Comparison of ENCODE assay signal across 10 cellular contexts in the genomic region with DNA sequence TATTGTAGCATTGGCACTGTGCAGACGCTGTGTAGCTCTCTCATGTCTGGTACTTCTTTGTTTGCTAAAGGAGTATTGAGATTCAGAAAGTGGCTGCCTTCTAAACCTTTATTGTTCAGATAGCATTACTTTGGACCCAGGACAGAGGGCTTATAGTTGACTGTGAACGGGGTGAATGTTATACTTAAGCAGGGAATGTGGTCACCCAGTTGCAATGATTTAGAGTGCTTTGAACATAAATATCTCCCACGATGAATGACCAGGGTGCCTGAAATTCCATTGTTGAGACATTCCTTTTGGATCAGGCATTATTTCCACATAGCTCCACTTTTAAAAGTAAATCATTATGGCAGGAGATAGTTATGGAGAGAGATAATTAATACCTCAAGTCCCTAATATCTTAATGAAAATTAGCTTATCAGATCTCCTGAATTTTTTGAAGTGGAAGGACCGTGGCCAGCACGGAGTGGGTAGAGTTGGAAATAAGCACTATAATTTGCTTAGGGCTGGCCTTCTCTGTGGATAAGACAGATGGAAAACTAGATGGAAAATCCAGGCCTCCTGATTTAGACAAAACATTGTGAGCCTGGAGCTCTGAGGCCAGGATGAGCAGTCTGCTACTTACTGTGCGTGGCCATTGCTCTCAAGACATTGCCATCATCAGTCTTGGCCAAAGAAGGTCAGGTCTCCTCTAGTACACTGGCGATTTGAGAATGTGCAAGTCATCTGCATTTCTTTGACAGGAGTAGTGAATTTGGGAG.
A peak's percentile ranks its signal among the peaks of the same experiment; 100 is the strongest.
DNase-seq lines count a peak whose midpoint lies in the region; ATAC-seq, FAIRE-seq and TF ChIP-seq lines count a peak whose summit lies in the region.
"Had no signal": no experiment of that assay in that cellular context is flagged by ENCODE, and none has a peak within 500 bp of the region (broad histone marks: within the 10 kb centered on the region; RNA-seq: fewer than 3 reads in every experiment).

No MANE protein-coding gene starts in this region.

- H3F3A ChIP-seq in SK-N-SH (replicated peaks; ENCODE audit: insufficient read depth) = peaks cover 20% of the 10 kb centered on the region
- peaks cover 49% of the 10 kb centered on the region for H3F3A ChIP-seq in smooth muscle cell (ENCODE audit: low read depth)

- FAIRE-seq in GM12891 (lab: Jason Lieb, UNC) = peak; percentile 5

- no peak for DNase-seq in GM12891 (ENCODE audit: insufficient read length, low spot score)
- DNase-seq in SK-N-SH = no peak
- DNase-seq in foreskin fibroblast = peak; percentile 65 to 69
- DNase-seq in smooth muscle cell (lab: John Stamatoyannopoulos, UW; ENCODE audit: unreplicated experiment) = no peak
- DNase-seq in WERI-Rb-1 = no peak
- no peak for DNase-seq in GM10248 (ENCODE audit: extremely low spot score)
- DNase-seq: NCI-H1694, T-cell had no signal

- peaks cover 0 to 5% of the 10 kb centered on the region in 2 experiments for H3K36me3 ChIP-seq in SK-N-SH (replicated peaks in 1 of 2; ENCODE audit: control insufficient read depth in 1 of 2, insufficient read depth in 2 of 2, low read length in 1 of 2)
- no peaks in the 10 kb centered on the region for H3K36me3 ChIP-seq in smooth muscle cell (ENCODE audit: low read depth)
- H3K36me3 ChIP-seq in WERI-Rb-1 = no peaks in the 10 kb centered on the region

- H3K9me2 ChIP-seq in SK-N-SH = no peaks in the 10 kb centered on the region

- no peak for TF ChIP-seq POLR2A in GM12891 (IDR thresholded peaks at IDR 0.05; ENCODE audit: low read depth, low read length)

- peaks cover 45% of the 10 kb centered on the region for H3K79me2 ChIP-seq in SK-N-SH (ENCODE audit: insufficient read depth)
- peaks cover 46% of the 10 kb centered on the region for H3K79me2 ChIP-seq in smooth muscle cell (ENCODE audit: low read depth)

- no peak overlapping the region for H2AFZ ChIP-seq in SK-N-SH (ENCODE audit: low read depth)
- H2AFZ ChIP-seq in smooth muscle cell (ENCODE audit: low read depth) = no peak overlapping the region

- H3K27ac ChIP-seq in SK-N-SH (ENCODE audit: low read depth in 2 of 2, low read length in 1 of 2) = peak overlapping the region; percentile 76 to 89
- peak overlapping the region; percentile 81 for H3K27ac ChIP-seq in smooth muscle cell (ENCODE audit: low read depth)
- H3K27ac ChIP-seq in WERI-Rb-1 = no peak overlapping the region

- H3K27me3 ChIP-seq in SK-N-SH (ENCODE audit: insufficient read depth) = no peaks in the 10 kb centered on the region
- no peaks in the 10 kb centered on the region for H3K27me3 ChIP-seq in smooth muscle cell (ENCODE audit: low read depth)
- no peaks in the 10 kb centered on the region for H3K27me3 ChIP-seq in WERI-Rb-1 (ENCODE audit: insufficient read depth, low read depth, severe bottlenecking)

- H4K20me1 ChIP-seq in SK-N-SH (ENCODE audit: insufficient read depth) (no peaks in the 10 kb centered on the region), smooth muscle cell (ENCODE audit: low read depth) (no peaks in the 10 kb centered on the region)

- ATAC-seq in GM21381 (IDR thresholded peaks at IDR 0.05; ENCODE audit: unreplicated experiment) (no peak), HG03457 (IDR thresholded peaks at IDR 0.05; ENCODE audit: unreplicated experiment) (no peak)
- ATAC-seq: T-cell had no signal

- H3K9me3 ChIP-seq in SK-N-SH = no peaks in the 10 kb centered on the region
- no peaks in the 10 kb centered on the region for H3K9me3 ChIP-seq in smooth muscle cell (replicated peaks; ENCODE audit: low read depth)
- H3K9me3 ChIP-seq in WERI-Rb-1 (ENCODE audit: severe bottlenecking) = no peaks in the 10 kb centered on the region

- H3K4me2 ChIP-seq in SK-N-SH = peak overlapping the region; percentile 37
- peak overlapping the region; percentile 76 for H3K4me2 ChIP-seq in smooth muscle cell

- H3K4me1 ChIP-seq in SK-N-SH (ENCODE audit: control insufficient read depth in 1 of 2, insufficient read depth in 2 of 2, low read depth in 1 of 2, low read length in 1 of 2) (peaks cover 24 to 50% of the 10 kb centered on the region in 2 experiments), smooth muscle cell (ENCODE audit: low read depth) (peaks cover 43% of the 10 kb centered on the region)

- TF ChIP-seq CTCF in SK-N-SH (IDR thresholded peaks at IDR 0.05) (no peak), foreskin fibroblast (IDR thresholded peaks at IDR 0.05; ENCODE audit: low read depth, low read length) (no peak), smooth muscle cell (IDR thresholded peaks at IDR 0.05; ENCODE audit: borderline replicate concordance, insufficient read depth, poor library complexity, severe bottlenecking) (no peak), WERI-Rb-1 (IDR thresholded peaks at IDR 0.05; ENCODE audit: low read depth, low read length) (no peak), GM10248 (IDR thresholded peaks at IDR 0.05; ENCODE audit: control extremely low read depth, extremely low read depth, low read depth, missing control alignments) (no peak)

- H3K9ac ChIP-seq in SK-N-SH (peak overlapping the region; percentile 38; the same call in 1 of the 2 replicates), smooth muscle cell (ENCODE audit: low read depth) (peak overlapping the region; percentile 25)

- POLR2A ChIA-PET in SK-N-SH (lab: Yijun Ruan, JAX) (interaction anchor here (1.4 kb wide), 1 partner anchor 115 kb away, joined by 3 read pairs; no protein-coding TSS in a partner anchor), GM10248 (lab: Yijun Ruan, JAX) (interaction anchor here (0.8 to 1.9 kb wide), 3 partner anchors 16 to 32 kb away, joined by 3 to 6 read pairs (median 4); no protein-coding TSS in a partner anchor)

- WGBS in SK-N-SH (ENCODE audit: low lambda C conversion rate) = 64% methylated on average over 7 of the region's 7 CpGs
- WGBS in smooth muscle cell (ENCODE audit: low lambda C conversion rate) = 45% methylated on average over 7 of the region's 7 CpGs

- peak in 1 of 2 experiments; percentile 81; a peak in 2 of 4 replicates for TF ChIP-seq EP300 in SK-N-SH (IDR thresholded peaks at IDR 0.05; ENCODE audit: borderline replicate concordance in 1 of 2, low read depth in 1 of 2, low read length in 1 of 2)

- no peak for TF ChIP-seq RAD21 in SK-N-SH (IDR thresholded peaks at IDR 0.05; ENCODE audit: low read length)

- H3K4me3 ChIP-seq in SK-N-SH (ENCODE audit: low read depth in 2 of 2, low read length in 1 of 2) (no peak overlapping the region), foreskin fibroblast (ENCODE audit: low read depth in 1 of 2, low read length in 2 of 2) (no peak overlapping the region), smooth muscle cell (no peak overlapping the region), WERI-Rb-1 (ENCODE audit: low read depth, low read length) (no peak overlapping the region)

- CTCF ChIA-PET in SK-N-SH (lab: Yijun Ruan, JAX) (interaction anchor here (0.9 kb wide), 1 partner anchor 10 kb away, joined by 3 read pairs; no protein-coding TSS in a partner anchor), GM10248 (lab: Yijun Ruan, JAX) (interaction anchor here (1.0 to 5.5 kb wide), 14 partner anchors 9 to 269 kb away, joined by 3 to 32 read pairs (median 4); no protein-coding TSS in a partner anchor)

TF ChIP-seq in GM12891, 5 proteins besides CTCF, POLR2A, EP300 and RAD21:
- TF ChIP-seq PAX5 (IDR thresholded peaks at IDR 0.05; ENCODE audit: insufficient read depth, low read length, severe bottlenecking) (no peak), POU2F2 (IDR thresholded peaks at IDR 0.05; ENCODE audit: low read depth, low read length) (no peak), TAF1 (IDR thresholded peaks at IDR 0.05; ENCODE audit: low read depth, low read length) (peak; percentile 22; the same call in 1 of the 2 replicates)

TF ChIP-seq in SK-N-SH, 30 proteins besides CTCF, POLR2A, EP300 and RAD21:
- TF ChIP-seq TEAD4 (IDR thresholded peaks at IDR 0.05; ENCODE audit: borderline replicate concordance, insufficient read depth) = peak; percentile 47; the same call in 1 of the 2 replicates
- no peak for TF ChIP-seq EZH2phosphoT487 (IDR thresholded peaks at IDR 0.05; ENCODE audit: borderline replicate concordance, low read depth)
- TF ChIP-seq FOXM1 (IDR thresholded peaks at IDR 0.05; ENCODE audit: low read depth) = 0 out of 2 replicates have a peak, but pooled peaks have one; percentile 36
- 0 out of 2 replicates have a peak, but pooled peaks have one; percentile 15 for TF ChIP-seq NFIC (IDR thresholded peaks at IDR 0.05; ENCODE audit: borderline replicate concordance)
- peak; percentile 46; the same call in 1 of the 2 replicates for TF ChIP-seq JUND (IDR thresholded peaks at IDR 0.05)
- TF ChIP-seq, protein P1, sequence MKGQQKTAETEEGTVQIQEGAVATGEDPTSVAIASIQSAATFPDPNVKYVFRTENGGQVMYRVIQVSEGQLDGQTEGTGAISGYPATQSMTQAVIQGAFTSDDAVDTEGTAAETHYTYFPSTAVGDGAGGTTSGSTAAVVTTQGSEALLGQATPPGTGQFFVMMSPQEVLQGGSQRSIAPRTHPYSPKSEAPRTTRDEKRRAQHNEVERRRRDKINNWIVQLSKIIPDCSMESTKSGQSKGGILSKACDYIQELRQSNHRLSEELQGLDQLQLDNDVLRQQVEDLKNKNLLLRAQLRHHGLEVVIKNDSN (IDR thresholded peaks at IDR 0.05; ENCODE audit: borderline replicate concordance, low read depth) = no peak
- TF ChIP-seq TCF12 (IDR thresholded peaks at IDR 0.05) = peak; percentile 38; the same call in 1 of the 2 replicates
- TF ChIP-seq, protein P2, sequence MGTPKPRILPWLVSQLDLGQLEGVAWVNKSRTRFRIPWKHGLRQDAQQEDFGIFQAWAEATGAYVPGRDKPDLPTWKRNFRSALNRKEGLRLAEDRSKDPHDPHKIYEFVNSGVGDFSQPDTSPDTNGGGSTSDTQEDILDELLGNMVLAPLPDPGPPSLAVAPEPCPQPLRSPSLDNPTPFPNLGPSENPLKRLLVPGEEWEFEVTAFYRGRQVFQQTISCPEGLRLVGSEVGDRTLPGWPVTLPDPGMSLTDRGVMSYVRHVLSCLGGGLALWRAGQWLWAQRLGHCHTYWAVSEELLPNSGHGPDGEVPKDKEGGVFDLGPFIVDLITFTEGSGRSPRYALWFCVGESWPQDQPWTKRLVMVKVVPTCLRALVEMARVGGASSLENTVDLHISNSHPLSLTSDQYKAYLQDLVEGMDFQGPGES (IDR thresholded peaks at IDR 0.05; ENCODE audit: low read depth, low read length) = no peak
- TF ChIP-seq, protein P3, sequence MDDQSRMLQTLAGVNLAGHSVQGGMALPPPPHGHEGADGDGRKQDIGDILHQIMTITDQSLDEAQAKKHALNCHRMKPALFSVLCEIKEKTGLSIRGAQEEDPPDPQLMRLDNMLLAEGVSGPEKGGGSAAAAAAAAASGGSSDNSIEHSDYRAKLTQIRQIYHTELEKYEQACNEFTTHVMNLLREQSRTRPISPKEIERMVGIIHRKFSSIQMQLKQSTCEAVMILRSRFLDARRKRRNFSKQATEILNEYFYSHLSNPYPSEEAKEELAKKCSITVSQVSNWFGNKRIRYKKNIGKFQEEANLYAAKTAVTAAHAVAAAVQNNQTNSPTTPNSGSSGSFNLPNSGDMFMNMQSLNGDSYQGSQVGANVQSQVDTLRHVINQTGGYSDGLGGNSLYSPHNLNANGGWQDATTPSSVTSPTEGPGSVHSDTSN (IDR thresholded peaks at IDR 0.05) = peak; percentile 87
- TF ChIP-seq FOSL2 (IDR thresholded peaks at IDR 0.05; ENCODE audit: borderline replicate concordance, low read depth) = no peak

Comparison
In these comparisons a context has a peak if more than half of its experiments do, and no peak if none do; other contexts are left out.
1. DNase-seq: peak in foreskin fibroblast (2 of 2); none in GM12891 (single experiment), SK-N-SH (single experiment), smooth muscle cell (single experiment), WERI-Rb-1 (single experiment) and GM10248 (single experiment).